In the genomic region with DNA sequence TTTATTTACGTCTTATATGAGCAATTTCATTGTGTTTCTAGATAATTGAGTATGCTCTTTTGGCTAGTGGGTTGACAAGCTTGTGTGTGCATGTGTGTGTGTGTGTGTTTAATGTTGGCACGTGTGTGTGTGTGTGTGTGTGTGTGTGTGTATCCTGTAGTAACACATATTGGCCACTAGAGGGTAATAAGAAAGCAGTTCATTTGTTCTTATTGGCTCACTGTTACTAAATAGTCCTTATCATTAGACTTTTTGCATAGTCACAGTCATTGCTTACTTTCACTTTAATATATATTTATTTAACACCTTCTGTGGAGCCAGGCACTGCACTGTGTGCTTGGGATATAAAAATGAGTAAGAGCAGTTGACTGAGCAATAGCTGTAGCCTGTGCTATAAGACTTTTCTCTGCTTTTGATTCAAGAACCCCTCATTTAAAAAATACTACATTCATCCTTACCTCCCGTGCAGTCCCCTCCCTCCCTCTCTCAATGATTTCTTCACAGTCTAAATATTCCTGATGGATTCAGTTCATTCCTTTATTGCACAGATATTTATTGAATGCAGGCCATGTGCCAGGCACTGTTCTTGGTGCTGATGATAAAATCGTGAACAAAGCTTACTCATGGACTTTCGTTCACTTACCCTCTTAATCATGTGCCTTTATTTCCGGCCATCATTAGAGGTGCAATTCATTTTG, we compare ENCODE assay signal across 2 cellular contexts.
TF ChIP-seq lines count a peak whose summit lies in the region.

No MANE protein-coding gene starts in this region.

TF ChIP-seq in GM23338, 12 proteins besides CTCF, POLR2A, EP300 and RAD21 (continued from another document):
- TF ChIP-seq, protein P1, sequence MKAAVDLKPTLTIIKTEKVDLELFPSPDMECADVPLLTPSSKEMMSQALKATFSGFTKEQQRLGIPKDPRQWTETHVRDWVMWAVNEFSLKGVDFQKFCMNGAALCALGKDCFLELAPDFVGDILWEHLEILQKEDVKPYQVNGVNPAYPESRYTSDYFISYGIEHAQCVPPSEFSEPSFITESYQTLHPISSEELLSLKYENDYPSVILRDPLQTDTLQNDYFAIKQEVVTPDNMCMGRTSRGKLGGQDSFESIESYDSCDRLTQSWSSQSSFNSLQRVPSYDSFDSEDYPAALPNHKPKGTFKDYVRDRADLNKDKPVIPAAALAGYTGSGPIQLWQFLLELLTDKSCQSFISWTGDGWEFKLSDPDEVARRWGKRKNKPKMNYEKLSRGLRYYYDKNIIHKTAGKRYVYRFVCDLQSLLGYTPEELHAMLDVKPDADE (IDR thresholded peaks at IDR 0.05), result no peak
- no peak for TF ChIP-seq POLR2AphosphoS5 (IDR thresholded peaks at IDR 0.05; ENCODE audit: low read depth)
- TF ChIP-seq STAT1 (IDR thresholded peaks at IDR 0.05; ENCODE audit: unreplicated experiment), result no peak
- TF ChIP-seq ZNF114 (CRISPR knock-in tag; IDR thresholded peaks at IDR 0.05), result no peak
- TF ChIP-seq, protein P2, sequence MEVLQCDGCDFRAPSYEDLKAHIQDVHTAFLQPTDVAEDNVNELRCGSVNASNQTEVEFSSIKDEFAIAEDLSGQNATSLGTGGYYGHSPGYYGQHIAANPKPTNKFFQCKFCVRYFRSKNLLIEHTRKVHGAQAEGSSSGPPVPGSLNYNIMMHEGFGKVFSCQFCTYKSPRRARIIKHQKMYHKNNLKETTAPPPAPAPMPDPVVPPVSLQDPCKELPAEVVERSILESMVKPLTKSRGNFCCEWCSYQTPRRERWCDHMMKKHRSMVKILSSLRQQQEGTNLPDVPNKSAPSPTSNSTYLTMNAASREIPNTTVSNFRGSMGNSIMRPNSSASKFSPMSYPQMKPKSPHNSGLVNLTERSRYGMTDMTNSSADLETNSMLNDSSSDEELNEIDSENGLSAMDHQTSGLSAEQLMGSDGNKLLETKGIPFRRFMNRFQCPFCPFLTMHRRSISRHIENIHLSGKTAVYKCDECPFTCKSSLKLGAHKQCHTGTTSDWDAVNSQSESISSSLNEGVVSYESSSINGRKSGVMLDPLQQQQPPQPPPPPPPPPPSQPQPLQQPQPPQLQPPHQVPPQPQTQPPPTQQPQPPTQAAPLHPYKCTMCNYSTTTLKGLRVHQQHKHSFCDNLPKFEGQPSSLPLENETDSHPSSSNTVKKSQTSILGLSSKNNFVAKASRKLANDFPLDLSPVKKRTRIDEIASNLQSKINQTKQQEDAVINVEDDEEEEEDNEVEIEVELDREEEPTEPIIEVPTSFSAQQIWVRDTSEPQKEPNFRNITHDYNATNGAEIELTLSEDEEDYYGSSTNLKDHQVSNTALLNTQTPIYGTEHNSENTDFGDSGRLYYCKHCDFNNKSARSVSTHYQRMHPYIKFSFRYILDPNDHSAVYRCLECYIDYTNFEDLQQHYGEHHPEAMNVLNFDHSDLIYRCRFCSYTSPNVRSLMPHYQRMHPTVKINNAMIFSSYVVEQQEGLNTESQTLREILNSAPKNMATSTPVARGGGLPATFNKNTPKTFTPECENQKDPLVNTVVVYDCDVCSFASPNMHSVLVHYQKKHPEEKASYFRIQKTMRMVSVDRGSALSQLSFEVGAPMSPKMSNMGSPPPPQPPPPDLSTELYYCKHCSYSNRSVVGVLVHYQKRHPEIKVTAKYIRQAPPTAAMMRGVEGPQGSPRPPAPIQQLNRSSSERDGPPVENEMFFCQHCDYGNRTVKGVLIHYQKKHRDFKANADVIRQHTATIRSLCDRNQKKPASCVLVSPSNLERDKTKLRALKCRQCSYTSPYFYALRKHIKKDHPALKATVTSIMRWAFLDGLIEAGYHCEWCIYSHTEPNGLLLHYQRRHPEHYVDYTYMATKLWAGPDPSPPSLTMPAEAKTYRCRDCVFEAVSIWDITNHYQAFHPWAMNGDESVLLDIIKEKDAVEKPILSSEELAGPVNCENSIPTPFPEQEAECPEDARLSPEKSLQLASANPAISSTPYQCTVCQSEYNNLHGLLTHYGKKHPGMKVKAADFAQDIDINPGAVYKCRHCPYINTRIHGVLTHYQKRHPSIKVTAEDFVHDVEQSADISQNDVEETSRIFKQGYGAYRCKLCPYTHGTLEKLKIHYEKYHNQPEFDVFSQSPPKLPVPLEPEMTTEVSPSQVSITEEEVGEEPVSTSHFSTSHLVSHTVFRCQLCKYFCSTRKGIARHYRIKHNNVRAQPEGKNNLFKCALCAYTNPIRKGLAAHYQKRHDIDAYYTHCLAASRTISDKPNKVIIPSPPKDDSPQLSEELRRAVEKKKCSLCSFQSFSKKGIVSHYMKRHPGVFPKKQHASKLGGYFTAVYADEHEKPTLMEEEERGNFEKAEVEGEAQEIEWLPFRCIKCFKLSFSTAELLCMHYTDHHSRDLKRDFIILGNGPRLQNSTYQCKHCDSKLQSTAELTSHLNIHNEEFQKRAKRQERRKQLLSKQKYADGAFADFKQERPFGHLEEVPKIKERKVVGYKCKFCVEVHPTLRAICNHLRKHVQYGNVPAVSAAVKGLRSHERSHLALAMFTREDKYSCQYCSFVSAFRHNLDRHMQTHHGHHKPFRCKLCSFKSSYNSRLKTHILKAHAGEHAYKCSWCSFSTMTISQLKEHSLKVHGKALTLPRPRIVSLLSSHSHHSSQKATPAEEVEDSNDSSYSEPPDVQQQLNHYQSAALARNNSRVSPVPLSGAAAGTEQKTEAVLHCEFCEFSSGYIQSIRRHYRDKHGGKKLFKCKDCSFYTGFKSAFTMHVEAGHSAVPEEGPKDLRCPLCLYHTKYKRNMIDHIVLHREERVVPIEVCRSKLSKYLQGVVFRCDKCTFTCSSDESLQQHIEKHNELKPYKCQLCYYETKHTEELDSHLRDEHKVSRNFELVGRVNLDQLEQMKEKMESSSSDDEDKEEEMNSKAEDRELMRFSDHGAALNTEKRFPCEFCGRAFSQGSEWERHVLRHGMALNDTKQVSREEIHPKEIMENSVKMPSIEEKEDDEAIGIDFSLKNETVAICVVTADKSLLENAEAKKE (CRISPR knock-in tag; IDR thresholded peaks at IDR 0.05), result no peak
- no peak for TF ChIP-seq EZH2phosphoT487 (IDR thresholded peaks at IDR 0.05; ENCODE audit: unreplicated experiment)

TF ChIP-seq in HepG2, 621 proteins besides CTCF, POLR2A, EP300 and RAD21 (continued from another document and continues in another):
- TF ChIP-seq, protein P3, sequence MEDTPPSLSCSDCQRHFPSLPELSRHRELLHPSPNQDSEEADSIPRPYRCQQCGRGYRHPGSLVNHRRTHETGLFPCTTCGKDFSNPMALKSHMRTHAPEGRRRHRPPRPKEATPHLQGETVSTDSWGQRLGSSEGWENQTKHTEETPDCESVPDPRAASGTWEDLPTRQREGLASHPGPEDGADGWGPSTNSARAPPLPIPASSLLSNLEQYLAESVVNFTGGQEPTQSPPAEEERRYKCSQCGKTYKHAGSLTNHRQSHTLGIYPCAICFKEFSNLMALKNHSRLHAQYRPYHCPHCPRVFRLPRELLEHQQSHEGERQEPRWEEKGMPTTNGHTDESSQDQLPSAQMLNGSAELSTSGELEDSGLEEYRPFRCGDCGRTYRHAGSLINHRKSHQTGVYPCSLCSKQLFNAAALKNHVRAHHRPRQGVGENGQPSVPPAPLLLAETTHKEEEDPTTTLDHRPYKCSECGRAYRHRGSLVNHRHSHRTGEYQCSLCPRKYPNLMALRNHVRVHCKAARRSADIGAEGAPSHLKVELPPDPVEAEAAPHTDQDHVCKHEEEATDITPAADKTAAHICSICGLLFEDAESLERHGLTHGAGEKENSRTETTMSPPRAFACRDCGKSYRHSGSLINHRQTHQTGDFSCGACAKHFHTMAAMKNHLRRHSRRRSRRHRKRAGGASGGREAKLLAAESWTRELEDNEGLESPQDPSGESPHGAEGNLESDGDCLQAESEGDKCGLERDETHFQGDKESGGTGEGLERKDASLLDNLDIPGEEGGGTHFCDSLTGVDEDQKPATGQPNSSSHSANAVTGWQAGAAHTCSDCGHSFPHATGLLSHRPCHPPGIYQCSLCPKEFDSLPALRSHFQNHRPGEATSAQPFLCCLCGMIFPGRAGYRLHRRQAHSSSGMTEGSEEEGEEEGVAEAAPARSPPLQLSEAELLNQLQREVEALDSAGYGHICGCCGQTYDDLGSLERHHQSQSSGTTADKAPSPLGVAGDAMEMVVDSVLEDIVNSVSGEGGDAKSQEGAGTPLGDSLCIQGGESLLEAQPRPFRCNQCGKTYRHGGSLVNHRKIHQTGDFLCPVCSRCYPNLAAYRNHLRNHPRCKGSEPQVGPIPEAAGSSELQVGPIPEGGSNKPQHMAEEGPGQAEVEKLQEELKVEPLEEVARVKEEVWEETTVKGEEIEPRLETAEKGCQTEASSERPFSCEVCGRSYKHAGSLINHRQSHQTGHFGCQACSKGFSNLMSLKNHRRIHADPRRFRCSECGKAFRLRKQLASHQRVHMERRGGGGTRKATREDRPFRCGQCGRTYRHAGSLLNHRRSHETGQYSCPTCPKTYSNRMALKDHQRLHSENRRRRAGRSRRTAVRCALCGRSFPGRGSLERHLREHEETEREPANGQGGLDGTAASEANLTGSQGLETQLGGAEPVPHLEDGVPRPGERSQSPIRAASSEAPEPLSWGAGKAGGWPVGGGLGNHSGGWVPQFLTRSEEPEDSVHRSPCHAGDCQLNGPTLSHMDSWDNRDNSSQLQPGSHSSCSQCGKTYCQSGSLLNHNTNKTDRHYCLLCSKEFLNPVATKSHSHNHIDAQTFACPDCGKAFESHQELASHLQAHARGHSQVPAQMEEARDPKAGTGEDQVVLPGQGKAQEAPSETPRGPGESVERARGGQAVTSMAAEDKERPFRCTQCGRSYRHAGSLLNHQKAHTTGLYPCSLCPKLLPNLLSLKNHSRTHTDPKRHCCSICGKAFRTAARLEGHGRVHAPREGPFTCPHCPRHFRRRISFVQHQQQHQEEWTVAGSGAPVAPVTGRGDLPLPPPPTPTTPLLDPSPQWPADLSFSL (CRISPR knock-in tag; IDR thresholded peaks at IDR 0.05), result peak; percentile 93
- no peak for TF ChIP-seq ZNF180 (CRISPR knock-in tag; IDR thresholded peaks at IDR 0.05; ENCODE audit: borderline replicate concordance, low read depth)
- TF ChIP-seq, protein P4, sequence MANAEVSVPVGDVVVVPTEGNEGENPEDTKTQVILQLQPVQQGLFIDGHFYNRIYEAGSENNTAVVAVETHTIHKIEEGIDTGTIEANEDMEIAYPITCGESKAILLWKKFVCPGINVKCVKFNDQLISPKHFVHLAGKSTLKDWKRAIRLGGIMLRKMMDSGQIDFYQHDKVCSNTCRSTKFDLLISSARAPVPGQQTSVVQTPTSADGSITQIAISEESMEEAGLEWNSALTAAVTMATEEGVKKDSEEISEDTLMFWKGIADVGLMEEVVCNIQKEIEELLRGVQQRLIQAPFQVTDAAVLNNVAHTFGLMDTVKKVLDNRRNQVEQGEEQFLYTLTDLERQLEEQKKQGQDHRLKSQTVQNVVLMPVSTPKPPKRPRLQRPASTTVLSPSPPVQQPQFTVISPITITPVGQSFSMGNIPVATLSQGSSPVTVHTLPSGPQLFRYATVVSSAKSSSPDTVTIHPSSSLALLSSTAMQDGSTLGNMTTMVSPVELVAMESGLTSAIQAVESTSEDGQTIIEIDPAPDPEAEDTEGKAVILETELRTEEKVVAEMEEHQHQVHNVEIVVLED (CRISPR knock-in tag; IDR thresholded peaks at IDR 0.05; ENCODE audit: borderline replicate concordance), result no peak
- no peak for TF ChIP-seq TAF15 (IDR thresholded peaks at IDR 0.05; ENCODE audit: low read depth, low read length, poor library complexity, severe bottlenecking)
- no peak for TF ChIP-seq ZNF761 (CRISPR knock-in tag; conservative IDR thresholded peaks at IDR 0.05)
- TF ChIP-seq, protein P5, sequence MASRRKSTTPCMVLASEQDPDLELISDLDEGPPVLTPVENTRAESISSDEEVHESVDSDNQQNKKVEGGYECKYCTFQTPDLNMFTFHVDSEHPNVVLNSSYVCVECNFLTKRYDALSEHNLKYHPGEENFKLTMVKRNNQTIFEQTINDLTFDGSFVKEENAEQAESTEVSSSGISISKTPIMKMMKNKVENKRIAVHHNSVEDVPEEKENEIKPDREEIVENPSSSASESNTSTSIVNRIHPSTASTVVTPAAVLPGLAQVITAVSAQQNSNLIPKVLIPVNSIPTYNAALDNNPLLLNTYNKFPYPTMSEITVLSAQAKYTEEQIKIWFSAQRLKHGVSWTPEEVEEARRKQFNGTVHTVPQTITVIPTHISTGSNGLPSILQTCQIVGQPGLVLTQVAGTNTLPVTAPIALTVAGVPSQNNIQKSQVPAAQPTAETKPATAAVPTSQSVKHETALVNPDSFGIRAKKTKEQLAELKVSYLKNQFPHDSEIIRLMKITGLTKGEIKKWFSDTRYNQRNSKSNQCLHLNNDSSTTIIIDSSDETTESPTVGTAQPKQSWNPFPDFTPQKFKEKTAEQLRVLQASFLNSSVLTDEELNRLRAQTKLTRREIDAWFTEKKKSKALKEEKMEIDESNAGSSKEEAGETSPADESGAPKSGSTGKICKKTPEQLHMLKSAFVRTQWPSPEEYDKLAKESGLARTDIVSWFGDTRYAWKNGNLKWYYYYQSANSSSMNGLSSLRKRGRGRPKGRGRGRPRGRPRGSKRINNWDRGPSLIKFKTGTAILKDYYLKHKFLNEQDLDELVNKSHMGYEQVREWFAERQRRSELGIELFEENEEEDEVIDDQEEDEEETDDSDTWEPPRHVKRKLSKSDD (CRISPR knock-in tag; IDR thresholded peaks at IDR 0.05; ENCODE audit: low read depth), result no peak
- TF ChIP-seq ZNF121 (CRISPR knock-in tag; IDR thresholded peaks at IDR 0.05), result no peak
- TF ChIP-seq ONECUT2 (CRISPR knock-in tag; IDR thresholded peaks at IDR 0.05), result no peak
- no peak for TF ChIP-seq ZSCAN25 (CRISPR knock-in tag; IDR thresholded peaks at IDR 0.05)
- TF ChIP-seq, protein P6, sequence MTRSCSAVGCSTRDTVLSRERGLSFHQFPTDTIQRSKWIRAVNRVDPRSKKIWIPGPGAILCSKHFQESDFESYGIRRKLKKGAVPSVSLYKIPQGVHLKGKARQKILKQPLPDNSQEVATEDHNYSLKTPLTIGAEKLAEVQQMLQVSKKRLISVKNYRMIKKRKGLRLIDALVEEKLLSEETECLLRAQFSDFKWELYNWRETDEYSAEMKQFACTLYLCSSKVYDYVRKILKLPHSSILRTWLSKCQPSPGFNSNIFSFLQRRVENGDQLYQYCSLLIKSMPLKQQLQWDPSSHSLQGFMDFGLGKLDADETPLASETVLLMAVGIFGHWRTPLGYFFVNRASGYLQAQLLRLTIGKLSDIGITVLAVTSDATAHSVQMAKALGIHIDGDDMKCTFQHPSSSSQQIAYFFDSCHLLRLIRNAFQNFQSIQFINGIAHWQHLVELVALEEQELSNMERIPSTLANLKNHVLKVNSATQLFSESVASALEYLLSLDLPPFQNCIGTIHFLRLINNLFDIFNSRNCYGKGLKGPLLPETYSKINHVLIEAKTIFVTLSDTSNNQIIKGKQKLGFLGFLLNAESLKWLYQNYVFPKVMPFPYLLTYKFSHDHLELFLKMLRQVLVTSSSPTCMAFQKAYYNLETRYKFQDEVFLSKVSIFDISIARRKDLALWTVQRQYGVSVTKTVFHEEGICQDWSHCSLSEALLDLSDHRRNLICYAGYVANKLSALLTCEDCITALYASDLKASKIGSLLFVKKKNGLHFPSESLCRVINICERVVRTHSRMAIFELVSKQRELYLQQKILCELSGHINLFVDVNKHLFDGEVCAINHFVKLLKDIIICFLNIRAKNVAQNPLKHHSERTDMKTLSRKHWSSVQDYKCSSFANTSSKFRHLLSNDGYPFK (CRISPR knock-in tag; IDR thresholded peaks at IDR 0.05; ENCODE audit: borderline replicate concordance), result no peak
- TF ChIP-seq, protein P7, sequence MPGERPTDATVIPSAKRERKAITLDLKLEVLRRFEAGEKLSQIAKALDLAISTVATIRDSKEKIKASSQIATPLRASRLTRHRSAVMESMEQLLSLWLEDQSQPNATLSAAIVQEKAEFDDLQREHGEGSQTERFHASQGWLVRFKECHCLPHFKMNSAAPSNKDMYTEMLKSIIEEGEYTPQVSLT (CRISPR knock-in tag; IDR thresholded peaks at IDR 0.05; ENCODE audit: borderline replicate concordance, low read depth), result no peak
- TF ChIP-seq RORA (CRISPR knock-in tag; IDR thresholded peaks at IDR 0.05), result no peak
- TF ChIP-seq MTA1 (CRISPR knock-in tag; IDR thresholded peaks at IDR 0.05; ENCODE audit: borderline replicate concordance), result no peak
- TF ChIP-seq DR1 (CRISPR knock-in tag; IDR thresholded peaks at IDR 0.05), result no peak
- TF ChIP-seq STAG1 (CRISPR knock-in tag; IDR thresholded peaks at IDR 0.05), result peak; percentile 29; the same call in 1 of the 2 replicates
